Comparison of ENCODE assay signal across 26 cellular contexts in genomic region chr6:89956182-89956581, GRCh38.
DNase-seq lines count a peak whose midpoint lies in the region; ATAC-seq lines count a peak whose summit lies in the region.
"Had no signal": no experiment of that assay in that cellular context is flagged by ENCODE, and none has a peak within 500 bp of the region (broad histone marks: within the 10 kb centered on the region; RNA-seq: fewer than 3 reads in every experiment).

No MANE protein-coding gene starts in this region.

- POLR2A ChIA-PET in CD4-positive, alpha-beta memory T cell (lab: Charles Lee; ENCODE audit: partially characterized antibody): interaction anchor here (1.5 kb wide), 1 partner anchor 329 kb away, joined by 4 read pairs; no protein-coding TSS in a partner anchor

- H3K9me3 Mint-ChIP-seq in CD4-positive, alpha-beta memory T cell: peaks cover 0 to 2% (median 0%) of the 10 kb centered on the region in 8 donors
- H3K9me3 Mint-ChIP-seq in activated T-helper 17 cell treated with anti-CD3 and anti-CD28 coated beads, Interleukin-2, amount 50 U/mL, for 72 hours: no peaks in the 10 kb centered on the region
- H3K9me3 Mint-ChIP-seq: memory B cell, nephron progenitor cell, WTC11 had no signal

- no peaks in the 10 kb centered on the region for H3K27me3 ChIP-seq in CD4-positive, alpha-beta memory T cell (ENCODE audit: insufficient read depth, low read length)
- H3K27me3 ChIP-seq: gastrocnemius medialis, MG63, SJSA1 had no signal

- peaks cover 52% of the 10 kb centered on the region for H3K4me1 ChIP-seq in CD4-positive, alpha-beta memory T cell (ENCODE audit: insufficient read depth, low read length)
- H3K4me1 ChIP-seq: gastrocnemius medialis had no signal

- peak overlapping the region; percentile 1 to 90 (median 80) for H3K27ac Mint-ChIP-seq in CD4-positive, alpha-beta memory T cell
- no peak overlapping the region for H3K27ac Mint-ChIP-seq in activated T-helper 17 cell treated with anti-CD3 and anti-CD28 coated beads, Interleukin-2, amount 50 U/mL, for 72 hours
- H3K27ac Mint-ChIP-seq: nephron progenitor cell, WTC11 had no signal

- peaks cover 50 to 77% (median 63%) of the 10 kb centered on the region in 4 donors for H3K4me1 Mint-ChIP-seq in CD4-positive, alpha-beta memory T cell
- peaks cover 71% of the 10 kb centered on the region for H3K4me1 Mint-ChIP-seq in activated T-helper 17 cell treated with anti-CD3 and anti-CD28 coated beads, Interleukin-2, amount 50 U/mL, for 72 hours

- peaks cover 16 to 21% of the 10 kb centered on the region in 2 donors for H3K36me3 Mint-ChIP-seq in CD4-positive, alpha-beta memory T cell
- peaks cover 71% of the 10 kb centered on the region for H3K36me3 Mint-ChIP-seq in activated T-helper 17 cell treated with anti-CD3 and anti-CD28 coated beads, Interleukin-2, amount 50 U/mL, for 72 hours (ENCODE audit: low read depth)
- H3K36me3 Mint-ChIP-seq: WTC11 had no signal

- H3K36me3 ChIP-seq in CD4-positive, alpha-beta memory T cell (ENCODE audit: insufficient read depth, low read length): no peaks in the 10 kb centered on the region
- H3K36me3 ChIP-seq: BE2C, MG63, SJSA1 had no signal

- H3K4me3 Mint-ChIP-seq in CD4-positive, alpha-beta memory T cell: peak overlapping the region in 1 of 8 donors; percentile 28
- peak overlapping the region; percentile 71 for H3K4me3 Mint-ChIP-seq in activated T-helper 17 cell treated with anti-CD3 and anti-CD28 coated beads, Interleukin-2, amount 50 U/mL, for 72 hours
- H3K4me3 Mint-ChIP-seq: memory B cell, nephron progenitor cell, WTC11 had no signal

- no peaks in the 10 kb centered on the region for H3K9me3 ChIP-seq in CD4-positive, alpha-beta memory T cell (ENCODE audit: control insufficient read depth in 1 of 2, low read length in 2 of 2)
- H3K9me3 ChIP-seq: BE2C, gastrocnemius medialis, MG63, SJSA1 had no signal

- no peaks in the 10 kb centered on the region for H3K27me3 Mint-ChIP-seq in CD4-positive, alpha-beta memory T cell
- H3K27me3 Mint-ChIP-seq in activated T-helper 17 cell treated with anti-CD3 and anti-CD28 coated beads, Interleukin-2, amount 50 U/mL, for 72 hours: no peaks in the 10 kb centered on the region
- H3K27me3 Mint-ChIP-seq: memory B cell had no signal

- no peak overlapping the region for H3K4me3 ChIP-seq in CD4-positive, alpha-beta memory T cell (ENCODE audit: low read length in 2 of 2)
- H3K4me3 ChIP-seq: gastrocnemius medialis, MG63, SJSA1 had no signal

- ATAC-seq in activated T-helper 17 cell treated with anti-CD3 and anti-CD28 coated beads, Interleukin-2, amount 50 U/mL, for 72 hours (replicated peaks): no peak
- ATAC-seq: esophagus mucosa, gastrocnemius medialis, Panc1, WTC11 had no signal

- no peak overlapping the region for H3K27ac ChIP-seq in CD4-positive, alpha-beta memory T cell (ENCODE audit: low read depth, low read length)
- H3K27ac ChIP-seq: gastrocnemius medialis, HL-60, SJSA1 had no signal

- peak; percentile 71 for DNase-seq in activated CD4-positive, alpha-beta T cell treated with anti-CD3 and anti-CD28 coated beads for 48 hours
- DNase-seq in activated CD4-positive, alpha-beta T cell treated with anti-CD3 and anti-CD28 coated beads, Interleukin-2, amount 50 U/mL, for 1 hour: no peak
- no peak for DNase-seq in CD4-positive, alpha-beta memory T cell
- peak; percentile 36 for DNase-seq in renal cortical epithelial cell (ENCODE audit: low read depth)
- no peak for DNase-seq in NCI-H345 (lab: John Stamatoyannopoulos, UW)
- DNase-seq in DMS53 (lab: John Stamatoyannopoulos, UW): no peak
- no peak for DNase-seq in activated CD8-positive, alpha-beta memory T cell treated with anti-CD3 and anti-CD28 coated beads, Interleukin-2, amount 50 U/mL, for 4 hours
- DNase-seq: 8988T, BE2C, caudate nucleus, gastrocnemius medialis, GF-D8, IMR-90, kidney, MG63, NCI-H146, NCI-H2171 treated with DMSO at 0.1 percent for 48 hours, nephron progenitor cell, substantia nigra had no signal

- CTCF ChIA-PET in CD4-positive, alpha-beta memory T cell (lab: Charles Lee; ENCODE audit: partially characterized antibody): interaction anchor here (1.2 to 4.7 kb wide), 5 partner anchors 11 to 523 kb away, joined by 3 to 34 read pairs (median 5); no protein-coding TSS in a partner anchor

- intact Hi-C loops in CD4-positive, alpha-beta memory T cell (cut with micrococcal nuclease): no loop called here

Comparison
In these comparisons a context has a peak if more than half of its experiments do, and no peak if none do; other contexts are left out.
1. DNase-seq: peak in activated CD4-positive, alpha-beta T cell treated with anti-CD3 and anti-CD28 coated beads for 48 hours (single experiment) and renal cortical epithelial cell (single experiment); none in activated CD4-positive, alpha-beta T cell treated with anti-CD3 and anti-CD28 coated beads, Interleukin-2, amount 50 U/mL, for 1 hour (single experiment), CD4-positive, alpha-beta memory T cell (0 of 5), NCI-H345 (single experiment), DMS53 (single experiment) and activated CD8-positive, alpha-beta memory T cell treated with anti-CD3 and anti-CD28 coated beads, Interleukin-2, amount 50 U/mL, for 4 hours (single experiment).